ENCODE assay signal across 8 cellular contexts in the genomic region with DNA sequence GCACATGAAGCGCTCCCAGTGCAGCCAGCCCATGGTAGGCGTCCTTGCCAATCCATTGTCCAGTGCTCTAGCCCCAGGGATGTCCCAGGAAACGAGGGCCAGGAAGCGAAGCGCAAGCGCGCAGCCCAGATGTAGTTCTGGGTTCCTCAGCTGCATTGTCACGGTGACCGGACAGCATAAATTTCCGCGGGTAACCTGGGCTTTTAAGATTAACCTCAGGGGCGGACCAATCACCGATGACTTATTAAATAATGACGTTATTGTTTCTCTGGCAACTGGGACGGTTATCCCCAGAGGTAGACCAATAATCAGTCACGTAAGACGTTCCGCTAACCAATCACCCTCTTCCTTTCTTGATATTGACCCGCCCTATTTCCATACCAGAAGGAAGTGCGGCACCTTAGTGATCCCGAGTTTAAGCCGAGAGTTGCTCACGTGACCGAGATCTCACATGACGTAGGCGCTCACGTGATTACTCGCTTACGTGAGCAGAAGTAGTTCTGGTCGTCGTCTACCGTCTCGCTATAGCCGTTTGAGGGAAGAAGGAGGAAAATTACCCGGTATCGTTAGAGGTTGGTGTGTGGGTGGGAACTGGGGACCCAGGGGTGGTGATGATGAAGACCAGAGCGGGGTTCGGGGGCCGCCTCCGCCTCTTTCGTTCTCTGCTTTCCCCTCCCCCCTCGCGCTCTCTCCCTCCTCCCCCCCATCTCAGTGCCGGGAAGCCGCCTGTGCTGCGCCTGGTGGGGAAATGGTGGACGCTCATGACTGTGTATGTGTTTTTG. TPM values are rescaled to one million over a fixed set of nuclear protein-coding genes. Genes with fewer than 3 reads are reported as not detected.
DNase-seq lines count a peak whose midpoint lies in the region; ATAC-seq and TF ChIP-seq lines count a peak whose summit lies in the region.

GLA (minus strand) TSS at position 178 of the 782 bp plus-strand sequence; CDS start at position 156, 22 bp downstream.
A gene with protein sequence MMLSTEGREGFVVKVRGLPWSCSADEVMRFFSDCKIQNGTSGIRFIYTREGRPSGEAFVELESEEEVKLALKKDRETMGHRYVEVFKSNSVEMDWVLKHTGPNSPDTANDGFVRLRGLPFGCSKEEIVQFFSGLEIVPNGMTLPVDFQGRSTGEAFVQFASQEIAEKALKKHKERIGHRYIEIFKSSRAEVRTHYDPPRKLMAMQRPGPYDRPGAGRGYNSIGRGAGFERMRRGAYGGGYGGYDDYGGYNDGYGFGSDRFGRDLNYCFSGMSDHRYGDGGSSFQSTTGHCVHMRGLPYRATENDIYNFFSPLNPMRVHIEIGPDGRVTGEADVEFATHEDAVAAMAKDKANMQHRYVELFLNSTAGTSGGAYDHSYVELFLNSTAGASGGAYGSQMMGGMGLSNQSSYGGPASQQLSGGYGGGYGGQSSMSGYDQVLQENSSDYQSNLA (plus strand): TSS at position 475 of the 782 bp plus-strand sequence. CDS start 3,767 bp downstream, outside the sequence.

- H3K9me2 ChIP-seq in GM23338 (ENCODE audit: insufficient read depth) = no peaks in the 10 kb centered on the region

- H3K4me1 ChIP-seq in DND-41 (ENCODE audit: insufficient read depth, low read length) = peaks cover 43% of the 10 kb centered on the region
- 0 out of 2 replicates have a peak, but pooled peaks cover 2% of the 10 kb centered on the region for H3K4me1 ChIP-seq in GM23338 (ENCODE audit: insufficient read depth)

- peak within 1 kb of the TSS; percentile 80 for H3K4me2 ChIP-seq in DND-41 (ENCODE audit: insufficient read depth, low read length)
- peak within 1 kb of the TSS; percentile 90 for H3K4me2 ChIP-seq in GM23338

- ATAC-seq in DND-41 (ENCODE audit: insufficient read depth, low read depth) (peak; percentile 93), GM23338 (peak; percentile 92), naive B cell (ENCODE audit: low read depth in 2 of 2) (peak; percentile 84)
- ATAC-seq in stimulated activated memory B cell treated with anti-CD40 and anti-IgM and Interleukin-4, amounts not matched to agents 10 μg/mL and 1 μg/mL and 100 μg/mL, for 72 hours = peak; percentile 95

- H3K27me3 Mint-ChIP-seq in GM23338 (ENCODE audit: insufficient read depth, low read depth, poor library complexity) (peaks cover 10% of the 10 kb centered on the region), naive B cell (no peaks in the 10 kb centered on the region)
- H3K27me3 Mint-ChIP-seq in stimulated activated memory B cell treated with anti-CD40 and anti-IgM and Interleukin-4, amounts not matched to agents 10 μg/mL and 1 μg/mL and 100 μg/mL, for 72 hours = no peaks in the 10 kb centered on the region

- H2AFZ ChIP-seq in DND-41 (ENCODE audit: low read depth, low read length) (peak within 1 kb of the TSS; percentile 86), GM23338 (no peak within 1 kb of the TSS)

- H3K4me1 Mint-ChIP-seq in GM23338 (peaks cover 13% of the 10 kb centered on the region; the same call in 2 of the 3 replicates), naive B cell (peaks cover 20 to 35% (median 23%) of the 10 kb centered on the region in 3 donors)
- peaks cover 29% of the 10 kb centered on the region for H3K4me1 Mint-ChIP-seq in stimulated activated memory B cell treated with anti-CD40 and anti-IgM and Interleukin-4, amounts not matched to agents 10 μg/mL and 1 μg/mL and 100 μg/mL, for 72 hours

- peaks cover 68% of the 10 kb centered on the region for H3K79me2 ChIP-seq in DND-41 (ENCODE audit: insufficient read depth, low read length)
- H3K79me2 ChIP-seq in GM23338 (replicated peaks; ENCODE audit: insufficient read depth) = peaks cover 73% of the 10 kb centered on the region

- H3F3A ChIP-seq in GM23338 (replicated peaks; ENCODE audit: low read depth) = no peaks in the 10 kb centered on the region

- DNase-seq in DND-41 = peak; percentile 91
- peak; percentile 94 for DNase-seq in GM23338 (ENCODE audit: low spot score)
- DNase-seq in LHCN-M2 (ENCODE audit: low read depth) = peak; percentile 98
- peak; percentile 95 for DNase-seq in RPMI8226
- peak; percentile 57 to 76 for DNase-seq in activated T-helper 1 cell treated with anti-CD3 and anti-CD28 coated beads, Interleukin-2, amount 50 U/mL, for 16 hours (ENCODE audit: low read depth in 1 of 2, low spot score in 1 of 2)
- DNase-seq in fibroblast of gingiva (ENCODE audit: low read depth) = peak; percentile 98
- peak; percentile 87 for DNase-seq in naive B cell

- peaks cover 19% of the 10 kb centered on the region for H3K36me3 ChIP-seq in DND-41 (ENCODE audit: insufficient read depth, low read length)
- H3K36me3 ChIP-seq in GM23338 (ENCODE audit: insufficient read depth) = no peaks in the 10 kb centered on the region

- H3K27ac ChIP-seq in DND-41 (ENCODE audit: low read length) (peak within 1 kb of the TSS; percentile 86), GM23338 (ENCODE audit: low read depth) (peak within 1 kb of the TSS; percentile 94)

- no peaks in the 10 kb centered on the region for H3K9me3 ChIP-seq in DND-41 (ENCODE audit: insufficient read depth, low read length, severe bottlenecking)

- H3K27ac Mint-ChIP-seq in GM23338 (peak within 1 kb of the TSS; percentile 99), naive B cell (peak within 1 kb of the TSS; percentile 88 to 100 (median 99))
- H3K27ac Mint-ChIP-seq in stimulated activated memory B cell treated with anti-CD40 and anti-IgM and Interleukin-4, amounts not matched to agents 10 μg/mL and 1 μg/mL and 100 μg/mL, for 72 hours = peak within 1 kb of the TSS; percentile 94

- no peaks in the 10 kb centered on the region for H3K9me3 Mint-ChIP-seq in GM23338
- H3K9me3 Mint-ChIP-seq in naive B cell = peaks cover 0 to 3% (median 0%) of the 10 kb centered on the region in 7 donors
- no peaks in the 10 kb centered on the region for H3K9me3 Mint-ChIP-seq in stimulated activated memory B cell treated with anti-CD40 and anti-IgM and Interleukin-4, amounts not matched to agents 10 μg/mL and 1 μg/mL and 100 μg/mL, for 72 hours

- peak within 1 kb of the TSS; percentile 78 for H3K9ac ChIP-seq in DND-41 (ENCODE audit: low read depth, low read length)

- H3K4me3 ChIP-seq in DND-41 (ENCODE audit: low read depth in 1 of 2, low read length in 2 of 2) = peak within 1 kb of the TSS; percentile 73 to 89
- peak within 1 kb of the TSS; percentile 85 for H3K4me3 ChIP-seq in GM23338

- TF ChIP-seq CTCF in DND-41 (IDR thresholded peaks at IDR 0.05; ENCODE audit: borderline replicate concordance, extremely low read depth, low read length, poor library complexity, severe bottlenecking) (no peak), GM23338 (conservative IDR thresholded peaks at IDR 0.05; ENCODE audit: low read depth in 2 of 2) (no peak)

- peaks cover 8% of the 10 kb centered on the region for H4K20me1 ChIP-seq in DND-41 (ENCODE audit: insufficient read depth, low read length)
- H4K20me1 ChIP-seq in GM23338 (replicated peaks; ENCODE audit: insufficient read depth) = no peaks in the 10 kb centered on the region

- H3K4me3 Mint-ChIP-seq in GM23338 (peak within 1 kb of the TSS; percentile 93), naive B cell (peak within 1 kb of the TSS; percentile 81 to 98 (median 96))
- H3K4me3 Mint-ChIP-seq in stimulated activated memory B cell treated with anti-CD40 and anti-IgM and Interleukin-4, amounts not matched to agents 10 μg/mL and 1 μg/mL and 100 μg/mL, for 72 hours = peak within 1 kb of the TSS; percentile 95

- H3K36me3 Mint-ChIP-seq in GM23338 (ENCODE audit: low read depth) (peaks cover 22% of the 10 kb centered on the region), naive B cell (peaks cover 6 to 12% of the 10 kb centered on the region in 2 donors)
- H3K36me3 Mint-ChIP-seq in stimulated activated memory B cell treated with anti-CD40 and anti-IgM and Interleukin-4, amounts not matched to agents 10 μg/mL and 1 μg/mL and 100 μg/mL, for 72 hours = peaks cover 13% of the 10 kb centered on the region

- H3K27me3 ChIP-seq in DND-41 (ENCODE audit: insufficient read depth, low read length, poor library complexity) (no peaks in the 10 kb centered on the region), GM23338 (ENCODE audit: insufficient read depth) (no peaks in the 10 kb centered on the region)

TF ChIP-seq in GM23338, 12 proteins besides CTCF, POLR2A, EP300 and RAD21 (continues in another document):
- TF ChIP-seq REST (IDR thresholded peaks at IDR 0.05; ENCODE audit: unreplicated experiment) (no peak), CREB1 (CRISPR knock-in tag; IDR thresholded peaks at IDR 0.05; ENCODE audit: low read depth) (peak; percentile 91), NANOG (IDR thresholded peaks at IDR 0.05; ENCODE audit: borderline replicate concordance) (no peak)

RNA-seq across cellular contexts. Expression of gene GLA, which starts in this region (rescaled TPM):
- 44.4 and 48.5 TPM in 2 replicates for total RNA-seq in GM23338 (2014; rRNA removed; shearing (Covaris generic))
- polyA plus RNA-seq in GM23338 (2016; fragmentation: Nextera tagmentation; extraction: Ambion mirVana) (34.7 and 37.2 TPM in 2 replicates), naive B cell (ENCODE audit: low read depth in 6 of 6) (10 to 100 TPM; 15.4 to 28.8 (median 24.9) TPM)
- 52.1 and 62.6 TPM in 2 replicates for total RNA-seq in LHCN-M2 (2014; rRNA removed)
- 34.3 TPM for polyA plus RNA-seq in LHCN-M2 (2012)

RNA-seq across cellular contexts. Expression of the second gene that starts in this region (rescaled TPM):
- 59.2 and 60.5 TPM in 2 replicates for total RNA-seq in GM23338 (2014; rRNA removed; shearing (Covaris generic))
- polyA plus RNA-seq in GM23338 (2016; fragmentation: Nextera tagmentation; extraction: Ambion mirVana) = 68.9 and 80.1 TPM in 2 replicates
- 65.1 and 71.9 TPM in 2 replicates for total RNA-seq in LHCN-M2 (2014; rRNA removed)
- polyA plus RNA-seq in LHCN-M2 (2012) = 47.9 TPM
- 100 to 1,000 TPM in 5 of 6 donors, 10 to 100 TPM in 1; 78.2 to 162 (median 109) TPM for polyA plus RNA-seq in naive B cell (ENCODE audit: low read depth in 6 of 6)

Comparison
In these comparisons a context has a peak if more than half of its experiments do, and no peak if none do; other contexts are left out.
1. Peak in every context shown above with its lines: DNase-seq, ATAC-seq, H3K4me3 ChIP-seq and H3K27ac ChIP-seq.